Comparison of ENCODE assay signal across 8 cellular contexts in genomic region chr6:144349690-144350132, GRCh38.
DNase-seq lines count a peak whose midpoint lies in the region; ATAC-seq, FAIRE-seq and TF ChIP-seq lines count a peak whose summit lies in the region.

No MANE protein-coding gene starts in this region.

- no peak overlapping the region for H3K4me3 ChIP-seq in fibroblast of lung (replicated peaks in 1 of 4; ENCODE audit: control extremely low read depth in 1 of 4, insufficient read depth in 1 of 4, low read depth in 3 of 4, low read length in 4 of 4)

- intact Hi-C loops in sciatic nerve (cut with DNase I) = no loop called here

- H3K36me3 ChIP-seq in fibroblast of lung (ENCODE audit: control insufficient read depth, insufficient read depth, low read length) = no peaks in the 10 kb centered on the region

- H3K27me3 ChIP-seq in fibroblast of lung (ENCODE audit: control insufficient read depth, insufficient read depth, low read length) = no peaks in the 10 kb centered on the region

- no peak overlapping the region for H3K27ac ChIP-seq in fibroblast of lung (ENCODE audit: insufficient read depth, low read length)

- peak overlapping the region; percentile 19 for H3K4me2 ChIP-seq in fibroblast of lung (ENCODE audit: extremely low read depth, insufficient read depth, low read length)

- H4K20me1 ChIP-seq in fibroblast of lung (ENCODE audit: control insufficient read depth, extremely low read depth, insufficient read depth, low read length) = no peaks in the 10 kb centered on the region

- ATAC-seq in HG02852 (IDR thresholded peaks at IDR 0.05; ENCODE audit: unreplicated experiment) (peak; percentile 39), sciatic nerve (peak; percentile 60), GM18505 (IDR thresholded peaks at IDR 0.05; ENCODE audit: unreplicated experiment) (no peak)

- peaks cover 36% of the 10 kb centered on the region for H3K79me2 ChIP-seq in fibroblast of lung (ENCODE audit: control insufficient read depth, insufficient read depth, low read length)

- H3K9ac ChIP-seq in fibroblast of lung (ENCODE audit: insufficient read depth, low read length) = no peak overlapping the region

- no peak overlapping the region for H2AFZ ChIP-seq in fibroblast of lung (ENCODE audit: low read length)

- no peaks in the 10 kb centered on the region for H3K9me3 ChIP-seq in fibroblast of lung (ENCODE audit: control insufficient read depth, insufficient read depth, low read depth, low read length)

- no peak for TF ChIP-seq POLR2A in GM18505 (IDR thresholded peaks at IDR 0.05; ENCODE audit: borderline replicate concordance, extremely low read depth, insufficient read depth, insufficient read length)

- TF ChIP-seq CTCF in fibroblast of lung (conservative IDR thresholded peaks at IDR 0.05 in 1 of 2, IDR thresholded peaks at IDR 0.05 in 1 of 2; ENCODE audit: low read depth in 1 of 2, low read length in 2 of 2) = no peak

- H3K4me1 ChIP-seq in fibroblast of lung (ENCODE audit: control insufficient read depth, extremely low read depth, insufficient read depth, low read length) = peaks cover 10% of the 10 kb centered on the region

- FAIRE-seq in GM18507 (lab: Jason Lieb, UNC) = peak; percentile 77

- in situ Hi-C loops in SK-MEL-5 (cut with HindIII; ENCODE audit: low pct_unique_long_range_greater_than_20kb, low sequenced_read_pairs) = no loop called here

- DNase-seq in GM18507 (ENCODE audit: extremely low spot score, insufficient read length, low read depth) (no peak), SK-MEL-5 (ENCODE audit: low read depth, low spot score) (peak; percentile 20), fibroblast of lung (ENCODE audit: low read depth in 2 of 2) (peak; percentile 42 to 87), sciatic nerve (ENCODE audit: low spot score) (no peak), NCI-H526 treated with DMSO at 0.1 percent for 48 hours (lab: John Stamatoyannopoulos, UW) (no peak), NCI-H2171 (lab: John Stamatoyannopoulos, UW) (no peak)

Comparison
In these comparisons a context has a peak if more than half of its experiments do, and no peak if none do; other contexts are left out.
1. DNase-seq: peak in SK-MEL-5 (single experiment) and fibroblast of lung (2 of 2); none in GM18507 (single experiment), sciatic nerve (single experiment), NCI-H526 treated with DMSO at 0.1 percent for 48 hours (single experiment) and NCI-H2171 (single experiment).